In the genomic region with DNA sequence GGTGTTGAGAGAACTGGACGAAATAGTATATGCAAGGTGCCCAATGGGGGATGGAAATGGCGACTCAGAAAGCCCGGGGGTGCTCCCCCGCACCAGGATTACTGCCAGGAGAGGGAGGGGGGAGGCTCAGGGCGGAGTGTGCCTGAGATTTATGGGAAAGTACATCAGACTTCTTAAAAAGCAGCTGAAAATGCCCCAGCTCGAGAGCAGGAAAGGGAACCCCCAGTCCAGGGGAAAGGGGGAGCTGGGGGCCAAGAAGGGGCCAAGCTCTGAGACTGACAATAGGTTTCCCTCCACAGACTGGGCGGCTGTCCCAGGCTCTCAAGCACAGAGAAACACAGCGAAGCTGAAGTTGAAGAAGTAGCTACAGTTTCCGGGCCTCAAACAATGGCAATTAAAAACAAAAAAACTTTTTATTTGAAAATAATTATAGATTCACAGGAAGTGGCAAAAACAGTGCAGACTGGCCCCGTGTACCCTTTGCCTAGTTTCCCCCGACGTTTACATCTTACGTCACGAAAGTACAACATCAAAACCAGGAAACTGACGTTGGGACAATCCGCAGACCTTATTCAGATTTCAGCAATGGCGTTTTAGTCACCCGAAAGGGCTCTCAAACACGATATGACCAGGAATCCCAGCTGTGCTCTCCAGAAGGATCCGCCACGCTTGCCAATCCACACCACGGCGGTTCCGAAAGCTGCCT, we compare ENCODE assay signal across 22 cellular contexts.
DNase-seq lines count a peak whose midpoint lies in the region; ATAC-seq, FAIRE-seq and TF ChIP-seq lines count a peak whose summit lies in the region.
"Had no signal": no experiment of that assay in that cellular context is flagged by ENCODE, and none has a peak within 500 bp of the region (broad histone marks: within the 10 kb centered on the region; RNA-seq: fewer than 3 reads in every experiment).

No MANE protein-coding gene starts in this region.

- H3K27ac ChIP-seq in layer of hippocampus (ENCODE audit: low read depth, low read length) (peak overlapping the region; percentile 31), parathyroid adenoma (no peak overlapping the region), HepG2 (ENCODE audit: extremely low read length, insufficient read depth, low read length) (no peak overlapping the region), psoas muscle (no peak overlapping the region)
- H3K27ac ChIP-seq: 22Rv1 had no signal

- H3K4me3 ChIP-seq in parathyroid adenoma (ENCODE audit: low read depth, low read length) = no peak overlapping the region
- H3K4me3 ChIP-seq in HepG2 (replicated peaks in 1 of 3; ENCODE audit: insufficient read depth in 1 of 3, low read depth in 2 of 3, low read length in 3 of 3) = no peak overlapping the region
- H3K4me3 ChIP-seq in psoas muscle = no peak overlapping the region

- CTCF ChIA-PET in HepG2 (lab: Yijun Ruan, JAX; ENCODE audit: low intra/inter-chr PET ratio, low total read pairs) = no interaction called here

- in situ Hi-C loops in HepG2 (cut with HindIII; ENCODE audit: extremely low pct_ligation_motif_present, low pct_unique_long_range_greater_than_20kb) = no loop called here

- H3K9ac ChIP-seq in parathyroid adenoma = no peak overlapping the region
- H3K9ac ChIP-seq in HepG2 (ENCODE audit: insufficient read depth, low read depth, low read length) = no peak overlapping the region

- H3K4me2 ChIP-seq in parathyroid adenoma (ENCODE audit: low read length) = no peak overlapping the region
- H3K4me2 ChIP-seq in HepG2 (ENCODE audit: low read depth, low read length) = no peak overlapping the region

- intact Hi-C loops in HepG2 (cut with micrococcal nuclease; ENCODE audit: unreplicated experiment) = no loop called here
- intact Hi-C loops in psoas muscle (cut with DNase I) = no loop called here

- H2AFZ ChIP-seq in parathyroid adenoma = peak overlapping the region; percentile 1
- no peak overlapping the region for H2AFZ ChIP-seq in HepG2 (ENCODE audit: low read length)

- FAIRE-seq in HepG2 (lab: Jason Lieb, UNC) = no peak
- FAIRE-seq: keratinocyte had no signal

- no peak for TF ChIP-seq CTCF in parathyroid adenoma (IDR thresholded peaks at IDR 0.05)
- TF ChIP-seq CTCF in HepG2 (CRISPR knock-in tag; IDR thresholded peaks at IDR 0.05) = no peak
- no peak for TF ChIP-seq CTCF in psoas muscle (IDR thresholded peaks at IDR 0.05)

- no peak for TF ChIP-seq POLR2A in HepG2 (IDR thresholded peaks at IDR 0.05; ENCODE audit: insufficient read depth in 1 of 2, low read depth in 2 of 2, low read length in 2 of 2)

- H3K79me2 ChIP-seq in parathyroid adenoma (no peaks in the 10 kb centered on the region), HepG2 (ENCODE audit: insufficient read depth, low read length) (no peaks in the 10 kb centered on the region)

- 71% methylated on average over 24 of the region's 24 CpGs for WGBS in HepG2 (ENCODE audit: low lambda C conversion rate)
- WGBS in psoas muscle, 3 donors = 34 to 39% (median 38%) methylated on average over 23 to 24 of the region's 24 CpGs

- POLR2A ChIA-PET in HepG2 (lab: Yijun Ruan, JAX) = no interaction called here

- peaks cover 8% of the 10 kb centered on the region for H3K4me1 ChIP-seq in parathyroid adenoma
- 0 out of 2 replicates have a peak, but pooled peaks cover under 1% of the 10 kb centered on the region for H3K4me1 ChIP-seq in HepG2 (ENCODE audit: insufficient read depth, low read length)
- no peaks in the 10 kb centered on the region for H3K4me1 ChIP-seq in psoas muscle

- DNase-seq in NCI-H82 (lab: John Stamatoyannopoulos, UW) (peak; percentile 18), NCI-H82 treated with DMSO at 0.1 percent for 48 hours (lab: John Stamatoyannopoulos, UW; ENCODE audit: unreplicated experiment) (no peak), HepG2 (ENCODE audit: low spot score) (no peak), psoas muscle (no peak), SHP77 treated with DMSO at 0.1 percent for 48 hours (lab: John Stamatoyannopoulos, UW) (no peak)
- DNase-seq in stimulated activated CD4-positive, alpha-beta T cell treated with anti-CD3 and anti-CD28 coated beads, Interleukin-15, amount 100 ng/mL, for 24 hours = no peak
- DNase-seq: activated effector memory CD4-positive, alpha-beta T cell treated with anti-CD3 and anti-CD28 coated beads, Interleukin-2, amount 50 U/mL, for 16 hours; activated naive CD8-positive, alpha-beta T cell treated with anti-CD3 and anti-CD28 coated beads for 36 hours; activated T-cell treated with anti-CD3 and anti-CD28 coated beads for 4 hours; CD4-positive, alpha-beta memory T cell; DMS 273 treated with DMSO at 0.1 percent for 48 hours; HFFc6; NCI-H2171 treated with DMSO at 0.1 percent for 48 hours; NK-92 treated with Interleukin-12 subunit alpha and Interleukin-12 subunit beta, amount 100 ng/mL, for 24 hours; PC-3; right cardiac atrium; stimulated activated CD4-positive, alpha-beta T cell treated with anti-CD3 and anti-CD28 coated beads, Interleukin-4, amount 100 ng/mL, for 4 hours had no signal

- H3K27me3 ChIP-seq in layer of hippocampus (ENCODE audit: control insufficient read depth, insufficient read depth, low read length) (no peaks in the 10 kb centered on the region), parathyroid adenoma (ENCODE audit: control insufficient read depth, insufficient read depth, low read length) (no peaks in the 10 kb centered on the region), HepG2 (ENCODE audit: control insufficient read depth in 1 of 2, insufficient read depth in 2 of 2, low read length in 2 of 2) (peaks cover 1 to 10% of the 10 kb centered on the region in 2 experiments; a peak in 2 of 5 replicates), psoas muscle (ENCODE audit: insufficient read depth in 3 of 3, low read length in 2 of 3) (peaks cover 0 to 34% (median 2%) of the 10 kb centered on the region in 3 donors)

- no peaks in the 10 kb centered on the region for H3K36me3 ChIP-seq in parathyroid adenoma (ENCODE audit: control insufficient read depth, insufficient read depth, low read length)
- no peaks in the 10 kb centered on the region for H3K36me3 ChIP-seq in HepG2 (replicated peaks in 1 of 2; ENCODE audit: control insufficient read depth in 1 of 2, insufficient read depth in 2 of 2, low read length in 2 of 2)
- H3K36me3 ChIP-seq in psoas muscle (ENCODE audit: insufficient read depth in 1 of 2, low read depth in 1 of 2) = no peaks in the 10 kb centered on the region

- ATAC-seq in HepG2 (no peak), psoas muscle (no peak)
- ATAC-seq: PC-3; right cardiac atrium; stimulated activated memory B cell treated with anti-CD40 and anti-IgM and Interleukin-4, amounts not matched to agents 10 μg/mL and 1 μg/mL and 100 μg/mL, for 72 hours had no signal

- H4K20me1 ChIP-seq in HepG2 (ENCODE audit: insufficient read depth, low read length) = no peaks in the 10 kb centered on the region

- no peak for TF ChIP-seq RAD21 in HepG2 (CRISPR knock-in tag; IDR thresholded peaks at IDR 0.05)

- no TSS peak for BruUV-seq in HepG2 (replicated peaks; lab: Mats Ljungman, UMichigan)

- no peaks in the 10 kb centered on the region for H3K9me3 ChIP-seq in parathyroid adenoma (ENCODE audit: control insufficient read depth, low read length)
- H3K9me3 ChIP-seq in HepG2 (ENCODE audit: low read length) = no peaks in the 10 kb centered on the region
- no peaks in the 10 kb centered on the region for H3K9me3 ChIP-seq in psoas muscle

- TF ChIP-seq EP300 in HepG2 (IDR thresholded peaks at IDR 0.05; ENCODE audit: low read depth in 2 of 2, low read length in 2 of 2) (no peak), HepG2 (CRISPR knock-in tag; IDR thresholded peaks at IDR 0.05; ENCODE audit: borderline replicate concordance) (no peak)

TF ChIP-seq in HepG2, 621 proteins besides CTCF, POLR2A, EP300 and RAD21:
- no peak for TF ChIP-seq ZBTB3 (CRISPR knock-in tag; IDR thresholded peaks at IDR 0.05; ENCODE audit: borderline replicate concordance, low read depth)
- no peak for TF ChIP-seq KLF12 (CRISPR knock-in tag; IDR thresholded peaks at IDR 0.05; ENCODE audit: borderline replicate concordance)
- no peak for TF ChIP-seq RAD51 (IDR thresholded peaks at IDR 0.05; ENCODE audit: borderline replicate concordance)
- no peak for TF ChIP-seq MEIS2 (CRISPR knock-in tag; IDR thresholded peaks at IDR 0.05)
- no peak for TF ChIP-seq MLLT10 (CRISPR knock-in tag; IDR thresholded peaks at IDR 0.05)
- no peak for TF ChIP-seq ZNF44 (CRISPR knock-in tag; IDR thresholded peaks at IDR 0.05)
- TF ChIP-seq HOXD1 (CRISPR knock-in tag; IDR thresholded peaks at IDR 0.05) = no peak
